ENCODE assay signal across 16 cellular contexts in the genomic region with DNA sequence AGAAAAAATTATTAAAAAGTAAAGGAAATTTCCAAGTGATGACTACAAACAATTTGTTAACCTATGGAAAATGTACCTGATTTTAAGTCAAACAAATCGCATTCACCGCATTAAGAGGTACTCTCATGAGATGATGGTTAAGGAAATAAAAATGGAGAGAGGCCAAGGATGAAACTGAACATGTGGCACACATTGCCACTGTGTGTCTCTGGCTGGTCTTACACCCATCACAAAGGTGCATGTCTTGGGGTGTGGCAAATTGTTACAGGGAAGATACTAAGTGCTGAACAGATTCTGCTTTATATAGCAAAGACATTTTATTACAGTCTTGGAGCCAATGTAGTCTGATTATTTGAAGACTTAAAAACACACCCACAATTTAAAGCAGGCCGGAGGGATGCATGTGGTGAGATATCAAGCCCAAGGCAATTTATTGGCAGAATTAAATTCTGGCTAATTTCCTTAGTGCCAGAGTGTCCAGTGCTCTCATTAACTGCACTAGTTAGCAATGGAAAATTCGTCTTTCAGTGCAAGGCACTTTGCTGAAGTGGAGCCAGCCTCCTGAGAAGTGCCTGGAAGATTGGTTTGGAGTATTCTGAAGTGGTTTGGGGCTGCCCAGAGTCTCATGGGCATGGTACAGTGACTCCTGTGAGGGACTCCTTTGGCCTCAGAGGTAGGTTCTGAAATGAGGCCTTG.
"Had no signal": no experiment of that assay in that cellular context is flagged by ENCODE, and none has a peak within 500 bp of the region (broad histone marks: within the 10 kb centered on the region; RNA-seq: fewer than 3 reads in every experiment).

No MANE protein-coding gene starts in this region.

- H3K9me3 ChIP-seq: pancreas, thoracic aorta, uterus had no signal

- H3K4me1 Mint-ChIP-seq: activated CD4-positive, alpha-beta T cell treated with anti-CD3 and anti-CD28 coated beads, Interleukin-2, amount 10 ng/mL, durations not matched to agents 24 days and 14 days; activated T-helper 17 cell treated with anti-CD3 and anti-CD28 coated beads, Interleukin-2, amount 50 U/mL, for 72 hours; central memory CD8-positive, alpha-beta T cell had no signal

- H3K4me3 ChIP-seq: hepatocyte, pancreas, thoracic aorta, uterus had no signal

- ATAC-seq: activated T-helper 17 cell treated with anti-CD3 and anti-CD28 coated beads, Interleukin-2, amount 50 U/mL, for 72 hours; pancreas; stimulated activated naive CD8-positive, alpha-beta T cell treated with anti-CD3 and anti-CD28 coated beads, Interleukin-15, Interleukin-2, amounts not matched to agents 100 U/mL and 50 U/mL, for 24 hours had no signal

- H3K27me3 ChIP-seq: hepatocyte, pancreas, uterus had no signal

- DNase-seq: activated naive CD4-positive, alpha-beta T cell treated with anti-CD3 and anti-CD28 coated beads for 36 hours; activated T-cell treated with anti-CD3 and anti-CD28 coated beads for 4 hours; kidney; pancreas; stimulated activated CD4-positive, alpha-beta T cell treated with anti-CD3 and anti-CD28 coated beads, Interleukin-4, amount 100 ng/mL, for 1 hour; stimulated activated CD8-positive, alpha-beta memory T cell treated with anti-CD3 and anti-CD28 coated beads, Interleukin-4, amount 100 ng/mL, for 48 hours; stimulated activated naive CD8-positive, alpha-beta T cell treated with anti-CD3 and anti-CD28 coated beads, Interleukin-15, Interleukin-2, amounts not matched to agents 100 U/mL and 50 U/mL, for 24 hours; uterus had no signal

- H3K4me3 Mint-ChIP-seq: activated CD4-positive, alpha-beta T cell treated with anti-CD3 and anti-CD28 coated beads, Interleukin-2, amount 10 ng/mL, durations not matched to agents 24 days and 14 days; activated naive CD4-positive, alpha-beta T cell treated with anti-CD3 and anti-CD28 coated beads for 36 hours; activated T-helper 17 cell treated with anti-CD3 and anti-CD28 coated beads, Interleukin-2, amount 50 U/mL, for 72 hours; central memory CD8-positive, alpha-beta T cell; dendritic cell treated with granulocyte-macrophage colony-stimulating factor and Interleukin-4, amounts not matched to agents 40 ng/mL and 50 ng/mL, for 4 days; neural crest cell; WTC11 had no signal

- H3K27ac ChIP-seq: hepatocyte, pancreas, thoracic aorta, uterus had no signal

- H3K36me3 Mint-ChIP-seq: WTC11 had no signal

- H3K9me3 Mint-ChIP-seq: activated CD4-positive, alpha-beta T cell treated with anti-CD3 and anti-CD28 coated beads, Interleukin-2, amount 10 ng/mL, durations not matched to agents 24 days and 14 days; activated naive CD4-positive, alpha-beta T cell treated with anti-CD3 and anti-CD28 coated beads for 36 hours; activated T-helper 17 cell treated with anti-CD3 and anti-CD28 coated beads, Interleukin-2, amount 50 U/mL, for 72 hours; central memory CD8-positive, alpha-beta T cell; dendritic cell treated with granulocyte-macrophage colony-stimulating factor and Interleukin-4, amounts not matched to agents 40 ng/mL and 50 ng/mL, for 4 days had no signal

- H3K4me1 ChIP-seq: pancreas, uterus had no signal

- H3K27ac Mint-ChIP-seq: activated CD4-positive, alpha-beta T cell treated with anti-CD3 and anti-CD28 coated beads, Interleukin-2, amount 10 ng/mL, durations not matched to agents 24 days and 14 days; activated naive CD4-positive, alpha-beta T cell treated with anti-CD3 and anti-CD28 coated beads for 36 hours; activated T-helper 17 cell treated with anti-CD3 and anti-CD28 coated beads, Interleukin-2, amount 50 U/mL, for 72 hours; dendritic cell treated with granulocyte-macrophage colony-stimulating factor and Interleukin-4, amounts not matched to agents 40 ng/mL and 50 ng/mL, for 4 days; WTC11 had no signal

- H3K36me3 ChIP-seq: pancreas, thoracic aorta, uterus had no signal
